In the genomic region with DNA sequence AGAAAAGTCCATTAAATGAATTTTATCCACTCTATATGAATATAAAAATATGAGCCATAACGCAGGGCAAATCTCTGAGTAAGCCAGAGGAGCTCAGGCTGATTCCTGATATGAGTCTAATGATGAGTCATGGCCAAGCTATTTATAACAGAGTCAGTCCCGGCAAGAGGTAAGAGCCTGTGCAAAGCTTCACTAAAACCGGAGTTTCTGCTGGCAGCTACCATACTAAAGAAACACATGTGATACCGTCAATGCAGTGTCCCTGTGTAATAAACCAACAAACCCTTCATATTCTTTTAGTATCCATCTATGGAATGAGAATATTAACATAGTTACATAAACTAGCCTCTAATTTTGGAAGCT, we compare ENCODE assay signal across 8 cellular contexts.
DNase-seq lines count a peak whose midpoint lies in the region; ATAC-seq and TF ChIP-seq lines count a peak whose summit lies in the region.

No MANE protein-coding gene starts in this region.

- H3K27ac ChIP-seq in SJSA1 (peak overlapping the region; percentile 44), heart left ventricle (no peak overlapping the region)

- ATAC-seq in GM19023 (IDR thresholded peaks at IDR 0.05; ENCODE audit: unreplicated experiment) (peak; percentile 96), HG03095 (IDR thresholded peaks at IDR 0.05; ENCODE audit: unreplicated experiment) (peak; percentile 95), heart left ventricle (peak; percentile 83 to 93 (median 88))

- H3K4me1 ChIP-seq in SJSA1 (replicated peaks) (peaks cover 28% of the 10 kb centered on the region), heart left ventricle (peaks cover 0 to 9% (median 0%) of the 10 kb centered on the region in 12 donors)

- DNase-seq in AG09309 (ENCODE audit: low read depth) (peak; percentile 20), SJSA1 (ENCODE audit: low read depth in 1 of 2, low spot score in 2 of 2) (peak; percentile 51 to 71), heart left ventricle (no peak), ureter (ENCODE audit: low spot score) (peak; percentile 52), NCI-H2081 (lab: John Stamatoyannopoulos, UW) (no peak)
- DNase-seq in stimulated activated CD4-positive, alpha-beta T cell treated with anti-CD3 and anti-CD28 coated beads, Interleukin-15, amount 100 ng/mL, for 24 hours = no peak

- TF ChIP-seq POLR2A in heart left ventricle (IDR thresholded peaks at IDR 0.05) = no peak

- intact Hi-C loops in heart left ventricle (cut with DNase I) = no loop called here

- H3K4me3 ChIP-seq in AG09309 (ENCODE audit: control insufficient read depth, low read depth, low read length) (no peak overlapping the region), SJSA1 (no peak overlapping the region), heart left ventricle (no peak overlapping the region)

- no peaks in the 10 kb centered on the region for H3K27me3 ChIP-seq in SJSA1 (replicated peaks)
- no peaks in the 10 kb centered on the region for H3K27me3 ChIP-seq in heart left ventricle

- H3K36me3 ChIP-seq in SJSA1 (no peaks in the 10 kb centered on the region), heart left ventricle (no peaks in the 10 kb centered on the region)

- TF ChIP-seq CTCF in AG09309 (IDR thresholded peaks at IDR 0.05; ENCODE audit: control insufficient read depth, insufficient read depth, low read depth, low read length, missing control alignments) (no peak), heart left ventricle (IDR thresholded peaks at IDR 0.05) (no peak)

- WGBS in heart left ventricle, 4 donors = 7 to 11% (median 9%) methylated on average over 4 of the region's 4 CpGs

- H3K9me3 ChIP-seq in SJSA1 (replicated peaks) = no peaks in the 10 kb centered on the region
- peaks cover 0 to 2% (median 0%) of the 10 kb centered on the region in 12 donors for H3K9me3 ChIP-seq in heart left ventricle

Comparison
In these comparisons a context has a peak if more than half of its experiments do, and no peak if none do; other contexts are left out.
1. DNase-seq: peak in AG09309 (single experiment), SJSA1 (2 of 2) and ureter (single experiment); none in heart left ventricle (0 of 5), stimulated activated CD4-positive, alpha-beta T cell treated with anti-CD3 and anti-CD28 coated beads, Interleukin-15, amount 100 ng/mL, for 24 hours (single experiment) and NCI-H2081 (0 of 2).
2. Peak in every context shown above with its lines, with median percentiles within 50 percentile points of each other: ATAC-seq.